Comparison of ENCODE assay signal across 20 cellular contexts in the genomic region with DNA sequence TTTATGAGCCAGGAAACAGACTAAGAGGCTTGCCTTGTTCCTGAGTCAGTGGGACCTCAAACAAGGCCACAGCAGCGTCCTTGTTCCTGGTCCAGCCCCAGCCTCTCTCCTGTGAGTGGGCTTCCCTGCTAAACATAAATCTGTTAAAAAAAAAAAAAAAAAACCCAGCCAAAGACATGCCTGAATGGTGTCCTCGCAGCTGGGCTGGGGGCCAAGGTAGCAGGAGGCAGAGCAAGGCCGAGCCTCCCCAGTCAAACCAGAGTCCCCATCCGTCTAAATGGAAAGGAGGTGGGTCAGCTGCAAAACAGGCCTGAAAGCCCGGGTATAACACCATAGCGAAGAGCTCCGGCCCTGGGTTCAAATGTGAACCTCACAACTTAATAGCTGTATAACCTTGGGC. TPM values are rescaled to one million over a fixed set of nuclear protein-coding genes. Genes with fewer than 3 reads are reported as not detected.
DNase-seq lines count a peak whose midpoint lies in the region; ATAC-seq, FAIRE-seq and TF ChIP-seq lines count a peak whose summit lies in the region.
"Had no signal": no experiment of that assay in that cellular context is flagged by ENCODE, and none has a peak within 500 bp of the region (broad histone marks: within the 10 kb centered on the region; RNA-seq: fewer than 3 reads in every experiment).

No MANE protein-coding gene starts in this region.

- H3K79me2 ChIP-seq in PC-3 (ENCODE audit: low read length) (no peaks in the 10 kb centered on the region), astrocyte (ENCODE audit: insufficient read depth, low read length) (no peaks in the 10 kb centered on the region)

- H3K9me2 ChIP-seq in PC-3 (replicated peaks; ENCODE audit: low read length) = no peaks in the 10 kb centered on the region

- ATAC-seq in PC-3 (peak; percentile 75), GM18873 (IDR thresholded peaks at IDR 0.05; ENCODE audit: low FRiP score, unreplicated experiment) (no peak), HG03175 (IDR thresholded peaks at IDR 0.05; ENCODE audit: unreplicated experiment) (no peak)

- H3K9ac ChIP-seq in PC-3 (ENCODE audit: low read length) (no peak overlapping the region), astrocyte (ENCODE audit: low read length) (no peak overlapping the region)

- H3K27ac ChIP-seq in PC-3 (ENCODE audit: low read length) (0 out of 2 replicates have a peak overlapping the region, but pooled peaks have one; percentile 3), astrocyte (ENCODE audit: low read depth, low read length) (no peak overlapping the region)
- H3K27ac ChIP-seq: BLaER1 treated with 17β-estradiol and CSF1 and Interleukin-3, amounts not matched to agents 10 nM and 100 nM; HL-60 had no signal

- H2AFZ ChIP-seq in PC-3 (ENCODE audit: low read length) = 0 out of 2 replicates have a peak overlapping the region, but pooled peaks have one; percentile 6
- peak overlapping the region; percentile 38 for H2AFZ ChIP-seq in astrocyte (ENCODE audit: low read depth, low read length)

- no peak overlapping the region for H3K4me2 ChIP-seq in PC-3 (ENCODE audit: low read length)
- H3K4me2 ChIP-seq in astrocyte (ENCODE audit: low read length) = no peak overlapping the region
- H3K4me2 ChIP-seq: BLaER1 treated with 17β-estradiol and CSF1 and Interleukin-3, amounts not matched to agents 10 nM and 100 nM had no signal

- DNase-seq in PC-3 = no peak
- DNase-seq in astrocyte (ENCODE audit: low read depth) = no peak
- DNase-seq in mesenteric fat pad (ENCODE audit: low spot score) = peak; percentile 49
- no peak for DNase-seq in CD14-positive monocyte (ENCODE audit: low spot score)
- DNase-seq: CD4-positive, CD25-positive, alpha-beta regulatory T cell; CD8-positive, alpha-beta memory T cell; COR-L47; DMS 273 treated with DMSO at 0.1 percent for 48 hours; DMS53; DND-41; EL; H9 had no signal

- H3K36me3 ChIP-seq in PC-3 (ENCODE audit: low read depth, low read length) (no peaks in the 10 kb centered on the region), astrocyte (ENCODE audit: insufficient read depth, low read length) (no peaks in the 10 kb centered on the region)
- H3K36me3 ChIP-seq: BLaER1 treated with 17β-estradiol and CSF1 and Interleukin-3, amounts not matched to agents 10 nM and 100 nM had no signal

- H3K4me3 ChIP-seq in PC-3 (ENCODE audit: low read length) (no peak overlapping the region), astrocyte (ENCODE audit: insufficient read depth, low read depth, low read length) (no peak overlapping the region)
- H3K4me3 ChIP-seq: BLaER1 treated with 17β-estradiol and CSF1 and Interleukin-3, amounts not matched to agents 10 nM and 100 nM had no signal

- H3K9me3 Mint-ChIP-seq in astrocyte (ENCODE audit: unreplicated experiment) (peaks cover 3% of the 10 kb centered on the region), CD14-positive monocyte (peaks cover under 1 to 6% (median 3%) of the 10 kb centered on the region in 7 donors)
- H3K9me3 Mint-ChIP-seq: CD8-positive, alpha-beta memory T cell; H9 had no signal

- no peaks in the 10 kb centered on the region for H3F3A ChIP-seq in PC-3 (ENCODE audit: low read length, unreplicated experiment)

- TF ChIP-seq CTCF in PC-3 (conservative IDR thresholded peaks at IDR 0.05; ENCODE audit: low read depth, low read length) (no peak), astrocyte (IDR thresholded peaks at IDR 0.05; ENCODE audit: insufficient read depth, low read depth, low read length) (no peak), CD14-positive monocyte (IDR thresholded peaks at IDR 0.05) (no peak)

- H3K4me1 Mint-ChIP-seq in astrocyte (ENCODE audit: low read depth, unreplicated experiment) (peaks cover 4% of the 10 kb centered on the region), CD14-positive monocyte (peaks cover 15% of the 10 kb centered on the region)
- H3K4me1 Mint-ChIP-seq: B cell had no signal

- FAIRE-seq in astrocyte (lab: Jason Lieb, UNC) = no peak
- FAIRE-seq: G401.6, GM12891, H1 had no signal

- H3K27me3 Mint-ChIP-seq in astrocyte (ENCODE audit: low read depth, unreplicated experiment) (peaks cover 6% of the 10 kb centered on the region), CD14-positive monocyte (ENCODE audit: low read depth in 3 of 3) (peaks cover 0 to 10% (median 8%) of the 10 kb centered on the region in 3 donors)

- H3K36me3 Mint-ChIP-seq in astrocyte (ENCODE audit: low read depth, unreplicated experiment) (peaks cover 3% of the 10 kb centered on the region), CD14-positive monocyte (no peaks in the 10 kb centered on the region)
- H3K36me3 Mint-ChIP-seq: CD4-positive, CD25-positive, alpha-beta regulatory T cell had no signal

- H3K4me3 Mint-ChIP-seq in astrocyte (ENCODE audit: unreplicated experiment) (no peak overlapping the region), CD14-positive monocyte (no peak overlapping the region)
- H3K4me3 Mint-ChIP-seq: B cell; CD4-positive, CD25-positive, alpha-beta regulatory T cell; CD8-positive, alpha-beta memory T cell; H9 had no signal

- intact Hi-C loops in PC-3 (cut with micrococcal nuclease) (loop anchor here (5.0 kb wide), 1 partner anchor 123 kb away; no protein-coding TSS in a partner anchor), CD14-positive monocyte (cut with micrococcal nuclease) (no loop called here)

- H3K4me1 ChIP-seq in PC-3 (ENCODE audit: insufficient read depth, low read length) (peaks cover 22% of the 10 kb centered on the region), astrocyte (ENCODE audit: insufficient read depth, low read length) (peaks cover 5% of the 10 kb centered on the region)

- H3K27me3 ChIP-seq in PC-3 (ENCODE audit: low read length) (no peaks in the 10 kb centered on the region), astrocyte (ENCODE audit: insufficient read depth, low read length) (no peaks in the 10 kb centered on the region)
- H3K27me3 ChIP-seq: BLaER1 treated with 17β-estradiol and CSF1 and Interleukin-3, amounts not matched to agents 10 nM and 100 nM had no signal

- H3K9me3 ChIP-seq in PC-3 (ENCODE audit: low read length) (no peaks in the 10 kb centered on the region), astrocyte (ENCODE audit: insufficient read depth, low read depth, low read length) (no peaks in the 10 kb centered on the region)

- CTCF ChIA-PET in PC-3 (lab: Charles Lee) = no interaction called here

- H3K27ac Mint-ChIP-seq in astrocyte (ENCODE audit: unreplicated experiment) (no peak overlapping the region), CD14-positive monocyte (no peak overlapping the region)
- H3K27ac Mint-ChIP-seq: B cell; CD4-positive, CD25-positive, alpha-beta regulatory T cell; CD8-positive, alpha-beta memory T cell had no signal

- POLR2A ChIA-PET in PC-3 (lab: Charles Lee; ENCODE audit: unreplicated experiment) = no interaction called here

- no peaks in the 10 kb centered on the region for H4K20me1 ChIP-seq in PC-3 (ENCODE audit: low read length)
- H4K20me1 ChIP-seq in astrocyte (ENCODE audit: insufficient read depth, low read length) = no peaks in the 10 kb centered on the region
- H4K20me1 ChIP-seq: BLaER1 treated with 17β-estradiol and CSF1 and Interleukin-3, amounts not matched to agents 10 nM and 100 nM had no signal

- no TSS peak for BruUV-seq in PC-3 (replicated peaks; lab: Mats Ljungman, UMichigan)

RNA-seq across cellular contexts. Expression of gene IFFO2, which starts 18.1 kb away (rescaled TPM):
- total RNA-seq in PC-3 (2014; rRNA removed) (30.7 and 55.2 TPM in 2 replicates), astrocyte (34.2 and 39.6 TPM in 2 replicates), mesenteric fat pad (10.1 TPM)
- under 1 TPM; 0.78 to 0.94 TPM for polyA plus RNA-seq in CD14-positive monocyte
